27 cellular contexts compared by ENCODE assay signal in genomic region chr6:52510213-52510562, GRCh38.
DNase-seq lines count a peak whose midpoint lies in the region; ATAC-seq, FAIRE-seq and TF ChIP-seq lines count a peak whose summit lies in the region.
"Had no signal": no experiment of that assay in that cellular context is flagged by ENCODE, and none has a peak within 500 bp of the region (broad histone marks: within the 10 kb centered on the region; RNA-seq: fewer than 3 reads in every experiment).

No MANE protein-coding gene starts in this region.

- peak overlapping the region; percentile 80 for H3K9ac ChIP-seq in GM23248
- H3K9ac ChIP-seq in HUES64 (ENCODE audit: low read depth, low read length) = no peak overlapping the region
- no peak overlapping the region for H3K9ac ChIP-seq in H1 (replicated peaks in 1 of 4; ENCODE audit: extremely low read depth in 1 of 4, low read depth in 3 of 4, low read length in 3 of 4)

- in situ Hi-C loops in GM23248 (cut with MboI) = no loop called here

- H3K4me3 ChIP-seq in GM23248 (no peak overlapping the region), HUES64 (ENCODE audit: low read length) (no peak overlapping the region), H1 (ENCODE audit: extremely low read depth in 1 of 4, insufficient read depth in 2 of 4, low read depth in 3 of 4, low read length in 4 of 4) (no peak overlapping the region)
- H3K4me3 ChIP-seq: K562, left lung, transverse colon had no signal

- H2BK120ac ChIP-seq in H1 (replicated peaks; ENCODE audit: low read depth, low read length) = no peak overlapping the region

- H3K4me1 ChIP-seq in GM23248 (ENCODE audit: insufficient read depth) = peaks cover 87% of the 10 kb centered on the region
- H3K4me1 ChIP-seq in HUES64 (ENCODE audit: insufficient read depth, low read length) = peaks cover 26% of the 10 kb centered on the region
- H3K4me1 ChIP-seq in H1 (replicated peaks in 1 of 4; ENCODE audit: control insufficient read depth in 3 of 4, insufficient read depth in 4 of 4, low read length in 3 of 4) = peaks cover 0 to 14% (median 0%) of the 10 kb centered on the region in 4 experiments; a peak in 3 of 7 replicates

- no peaks in the 10 kb centered on the region for H3K23me2 ChIP-seq in H1 (ENCODE audit: low read depth, low read length)

- H3K9me3 ChIP-seq in GM23248 (ENCODE audit: low read depth) = no peaks in the 10 kb centered on the region
- H3K9me3 ChIP-seq in HUES64 (ENCODE audit: insufficient read depth, low read depth, low read length) = no peaks in the 10 kb centered on the region
- H3K9me3 ChIP-seq in H1 (ENCODE audit: insufficient read depth in 2 of 2, low read depth in 1 of 2, low read length in 1 of 2) = no peaks in the 10 kb centered on the region
- H3K9me3 ChIP-seq in CD4-positive, alpha-beta T cell (ENCODE audit: control insufficient read depth, low read length) = no peaks in the 10 kb centered on the region
- H3K9me3 ChIP-seq: left lung, transverse colon had no signal

- H3K79me2 ChIP-seq in GM23248 (ENCODE audit: insufficient read depth) = peaks cover 52% of the 10 kb centered on the region
- H3K79me2 ChIP-seq in H1 (ENCODE audit: control insufficient read depth in 1 of 2, insufficient read depth in 2 of 2, low read length in 2 of 2) = no peaks in the 10 kb centered on the region

- H4K20me1 ChIP-seq in GM23248 (ENCODE audit: insufficient read depth) = no peaks in the 10 kb centered on the region
- H4K20me1 ChIP-seq in H1 (replicated peaks in 1 of 2; ENCODE audit: control insufficient read depth in 1 of 2, insufficient read depth in 2 of 2, low read length in 2 of 2) = no peaks in the 10 kb centered on the region

- no peak overlapping the region for H4K5ac ChIP-seq in H1 (ENCODE audit: insufficient read length, low read depth, low read length)

- H4K8ac ChIP-seq in H1 (ENCODE audit: extremely low read depth, insufficient read depth, low read length) = no peak overlapping the region

- 0 out of 2 replicates have a peak overlapping the region, but pooled peaks have one; percentile 44 for H2BK5ac ChIP-seq in H1 (ENCODE audit: low read depth, low read length)

- no peaks in the 10 kb centered on the region for H3K27me3 Mint-ChIP-seq in activated T-helper 1 cell treated with anti-CD3 and anti-CD28 coated beads, Interleukin-12 subunit alpha, Interleukin-12 subunit beta, Interleukin-2, Interleukin-4 antibody, amounts not matched to agents 30 ng/mL and 10 ng/mL and 1 ng/mL, durations not matched to agents 14 hours and 24 hours and 36 hours (ENCODE audit: insufficient read depth)
- no peaks in the 10 kb centered on the region for H3K27me3 Mint-ChIP-seq in CD4-positive, alpha-beta T cell
- H3K27me3 Mint-ChIP-seq in activated T-helper 17 cell treated with anti-CD3 and anti-CD28 coated beads, Interleukin-2, amount 50 U/mL, for 72 hours = no peaks in the 10 kb centered on the region
- H3K27me3 Mint-ChIP-seq: activated CD4-positive, alpha-beta memory T cell treated with anti-CD3 and anti-CD28 coated beads for 36 hours; CD4-positive, alpha-beta memory T cell; stimulated activated naive CD8-positive, alpha-beta T cell treated with anti-CD3 and anti-CD28 coated beads, Interleukin-15, Interleukin-2, amounts not matched to agents 100 ng/mL and 50 ng/mL, for 24 hours had no signal

- no peak overlapping the region for H4K91ac ChIP-seq in H1 (replicated peaks; ENCODE audit: insufficient read length, low read length)

- H3K27ac Mint-ChIP-seq in stimulated activated effector memory CD8-positive, alpha-beta T cell treated with anti-CD3 and anti-CD28 coated beads, Interleukin-12 subunit alpha, Interleukin-12 subunit beta, amount 100 ng/mL, for 72 hours = peak overlapping the region; percentile 56
- H3K27ac Mint-ChIP-seq in activated T-helper 1 cell treated with anti-CD3 and anti-CD28 coated beads, Interleukin-12 subunit alpha, Interleukin-12 subunit beta, Interleukin-2, Interleukin-4 antibody, amounts not matched to agents 30 ng/mL and 10 ng/mL and 1 ng/mL, durations not matched to agents 14 hours and 24 hours and 36 hours = no peak overlapping the region
- no peak overlapping the region for H3K27ac Mint-ChIP-seq in CD4-positive, alpha-beta T cell
- no peak overlapping the region for H3K27ac Mint-ChIP-seq in activated T-helper 17 cell treated with anti-CD3 and anti-CD28 coated beads, Interleukin-2, amount 50 U/mL, for 72 hours
- H3K27ac Mint-ChIP-seq: activated CD4-positive, alpha-beta memory T cell treated with anti-CD3 and anti-CD28 coated beads for 36 hours; mesothelial cell of epicardium; natural killer cell; stimulated activated naive CD8-positive, alpha-beta T cell treated with anti-CD3 and anti-CD28 coated beads, Interleukin-15, Interleukin-2, amounts not matched to agents 100 ng/mL and 50 ng/mL, for 24 hours had no signal

- H3K27ac ChIP-seq in GM23248 (peak overlapping the region; percentile 98), HUES64 (ENCODE audit: low read depth, low read length) (peak overlapping the region; percentile 16; the same call in 1 of the 2 replicates), H1 (ENCODE audit: low read depth, low read length) (no peak overlapping the region)
- H3K27ac ChIP-seq in CD4-positive, alpha-beta T cell (ENCODE audit: low read depth, low read length) = no peak overlapping the region
- H3K27ac ChIP-seq: left lung had no signal

- no peak for FAIRE-seq in H1 (lab: Jason Lieb, UNC)
- FAIRE-seq: K562 had no signal

- H3K4me1 Mint-ChIP-seq in stimulated activated effector memory CD8-positive, alpha-beta T cell treated with anti-CD3 and anti-CD28 coated beads, Interleukin-12 subunit alpha, Interleukin-12 subunit beta, amount 100 ng/mL, for 72 hours = no peaks in the 10 kb centered on the region
- H3K4me1 Mint-ChIP-seq in activated T-helper 1 cell treated with anti-CD3 and anti-CD28 coated beads, Interleukin-12 subunit alpha, Interleukin-12 subunit beta, Interleukin-2, Interleukin-4 antibody, amounts not matched to agents 30 ng/mL and 10 ng/mL and 1 ng/mL, durations not matched to agents 14 hours and 24 hours and 36 hours (ENCODE audit: low read depth) = peaks cover 10% of the 10 kb centered on the region
- H3K4me1 Mint-ChIP-seq in CD4-positive, alpha-beta T cell (ENCODE audit: low read depth) = no peaks in the 10 kb centered on the region
- no peaks in the 10 kb centered on the region for H3K4me1 Mint-ChIP-seq in activated T-helper 17 cell treated with anti-CD3 and anti-CD28 coated beads, Interleukin-2, amount 50 U/mL, for 72 hours

- no peak overlapping the region for H3K4ac ChIP-seq in H1 (replicated peaks; ENCODE audit: insufficient read length, low read depth, low read length)

- no peak for TF ChIP-seq RAD21 in H1 (IDR thresholded peaks at IDR 0.05 in 1 of 2, conservative IDR thresholded peaks at IDR 0.05 in 1 of 2; ENCODE audit: low read depth in 2 of 2, low read length in 2 of 2)

- H3K9me2 ChIP-seq in GM23248 (ENCODE audit: insufficient read depth) = no peaks in the 10 kb centered on the region

- no peak for TF ChIP-seq EP300 in H1 (IDR thresholded peaks at IDR 0.05; ENCODE audit: borderline replicate concordance in 1 of 2, low read depth in 2 of 2, low read length in 2 of 2)

- TF ChIP-seq CTCF in H1 (IDR thresholded peaks at IDR 0.05; ENCODE audit: control extremely low read depth in 1 of 3, insufficient read depth in 1 of 3, low read depth in 1 of 3, low read length in 3 of 3) = no peak
- no peak for TF ChIP-seq CTCF in CD4-positive, alpha-beta T cell (IDR thresholded peaks at IDR 0.05)

- intact Hi-C loops in activated T-helper 1 cell treated with anti-CD3 and anti-CD28 coated beads, Interleukin-12 subunit alpha, Interleukin-12 subunit beta, Interleukin-2, Interleukin-4 antibody, amounts not matched to agents 30 ng/mL and 10 ng/mL and 1 ng/mL, durations not matched to agents 14 hours and 24 hours and 36 hours (cut with micrococcal nuclease) = no loop called here
- intact Hi-C loops in CD4-positive, alpha-beta T cell (cut with DNase I, micrococcal nuclease) = no loop called here

- no peak for ATAC-seq in stimulated activated effector memory CD8-positive, alpha-beta T cell treated with anti-CD3 and anti-CD28 coated beads, Interleukin-12 subunit alpha, Interleukin-12 subunit beta, amount 100 ng/mL, for 72 hours
- no peak for ATAC-seq in CD4-positive, alpha-beta T cell (ENCODE audit: poor library complexity)
- no peak for ATAC-seq in GM21360 (IDR thresholded peaks at IDR 0.05; ENCODE audit: unreplicated experiment)
- ATAC-seq in activated T-helper 17 cell treated with anti-CD3 and anti-CD28 coated beads, Interleukin-2, amount 50 U/mL, for 72 hours (replicated peaks) = no peak
- ATAC-seq: K562, left lung, natural killer cell, Right ventricle myocardium inferior had no signal

- CTCF ChIA-PET in H1 (lab: Charles Lee; ENCODE audit: partially characterized antibody) = interaction anchor here (0.5 to 2.5 kb wide), 5 partner anchors 42 to 102 kb away, joined by 3 to 7 read pairs (median 3); no protein-coding TSS in a partner anchor
- CTCF ChIA-PET in CD4-positive, alpha-beta T cell (lab: Charles Lee) = no interaction called here

- H2AK5ac ChIP-seq in H1 (ENCODE audit: low read depth, low read length) = no peak overlapping the region

- H3K9me3 Mint-ChIP-seq in stimulated activated effector memory CD8-positive, alpha-beta T cell treated with anti-CD3 and anti-CD28 coated beads, Interleukin-12 subunit alpha, Interleukin-12 subunit beta, amount 100 ng/mL, for 72 hours = no peaks in the 10 kb centered on the region
- no peaks in the 10 kb centered on the region for H3K9me3 Mint-ChIP-seq in activated T-helper 1 cell treated with anti-CD3 and anti-CD28 coated beads, Interleukin-12 subunit alpha, Interleukin-12 subunit beta, Interleukin-2, Interleukin-4 antibody, amounts not matched to agents 30 ng/mL and 10 ng/mL and 1 ng/mL, durations not matched to agents 14 hours and 24 hours and 36 hours
- H3K9me3 Mint-ChIP-seq in CD4-positive, alpha-beta T cell = no peaks in the 10 kb centered on the region
- H3K9me3 Mint-ChIP-seq in activated T-helper 17 cell treated with anti-CD3 and anti-CD28 coated beads, Interleukin-2, amount 50 U/mL, for 72 hours = no peaks in the 10 kb centered on the region
- H3K9me3 Mint-ChIP-seq: activated CD4-positive, alpha-beta memory T cell treated with anti-CD3 and anti-CD28 coated beads for 36 hours; CD4-positive, alpha-beta memory T cell; mesothelial cell of epicardium; natural killer cell; stimulated activated naive CD8-positive, alpha-beta T cell treated with anti-CD3 and anti-CD28 coated beads, Interleukin-15, Interleukin-2, amounts not matched to agents 100 ng/mL and 50 ng/mL, for 24 hours had no signal

- H3K27me3 ChIP-seq in GM23248 (replicated peaks; ENCODE audit: insufficient read depth) (no peaks in the 10 kb centered on the region), HUES64 (ENCODE audit: insufficient read depth, low read length) (no peaks in the 10 kb centered on the region), H1 (replicated peaks in 1 of 4; ENCODE audit: control insufficient read depth in 3 of 4, extremely low read depth in 1 of 4, insufficient read depth in 3 of 4, low read length in 3 of 4) (no peaks in the 10 kb centered on the region)
- no peaks in the 10 kb centered on the region for H3K27me3 ChIP-seq in CD4-positive, alpha-beta T cell (ENCODE audit: control insufficient read depth, insufficient read depth, low read length)
- H3K27me3 ChIP-seq: left lung, transverse colon had no signal

- H3K14ac ChIP-seq in H1 (ENCODE audit: insufficient read length) = no peak overlapping the region

- peaks cover 21% of the 10 kb centered on the region for H3K36me3 Mint-ChIP-seq in stimulated activated effector memory CD8-positive, alpha-beta T cell treated with anti-CD3 and anti-CD28 coated beads, Interleukin-12 subunit alpha, Interleukin-12 subunit beta, amount 100 ng/mL, for 72 hours
- peaks cover 14% of the 10 kb centered on the region for H3K36me3 Mint-ChIP-seq in activated T-helper 1 cell treated with anti-CD3 and anti-CD28 coated beads, Interleukin-12 subunit alpha, Interleukin-12 subunit beta, Interleukin-2, Interleukin-4 antibody, amounts not matched to agents 30 ng/mL and 10 ng/mL and 1 ng/mL, durations not matched to agents 14 hours and 24 hours and 36 hours (ENCODE audit: low read depth)
- H3K36me3 Mint-ChIP-seq in CD4-positive, alpha-beta T cell (ENCODE audit: low read depth) = peaks cover 95% of the 10 kb centered on the region
- peaks cover 50% of the 10 kb centered on the region for H3K36me3 Mint-ChIP-seq in activated T-helper 17 cell treated with anti-CD3 and anti-CD28 coated beads, Interleukin-2, amount 50 U/mL, for 72 hours (ENCODE audit: low read depth)

- no peak overlapping the region for H3K4me3 Mint-ChIP-seq in stimulated activated effector memory CD8-positive, alpha-beta T cell treated with anti-CD3 and anti-CD28 coated beads, Interleukin-12 subunit alpha, Interleukin-12 subunit beta, amount 100 ng/mL, for 72 hours
- no peak overlapping the region for H3K4me3 Mint-ChIP-seq in activated T-helper 1 cell treated with anti-CD3 and anti-CD28 coated beads, Interleukin-12 subunit alpha, Interleukin-12 subunit beta, Interleukin-2, Interleukin-4 antibody, amounts not matched to agents 30 ng/mL and 10 ng/mL and 1 ng/mL, durations not matched to agents 14 hours and 24 hours and 36 hours
- H3K4me3 Mint-ChIP-seq in CD4-positive, alpha-beta T cell = no peak overlapping the region
- no peak overlapping the region for H3K4me3 Mint-ChIP-seq in activated T-helper 17 cell treated with anti-CD3 and anti-CD28 coated beads, Interleukin-2, amount 50 U/mL, for 72 hours
- H3K4me3 Mint-ChIP-seq: activated CD4-positive, alpha-beta memory T cell treated with anti-CD3 and anti-CD28 coated beads for 36 hours; CD4-positive, alpha-beta memory T cell; mesothelial cell of epicardium; natural killer cell; stimulated activated naive CD8-positive, alpha-beta T cell treated with anti-CD3 and anti-CD28 coated beads, Interleukin-15, Interleukin-2, amounts not matched to agents 100 ng/mL and 50 ng/mL, for 24 hours had no signal

- H2BK15ac ChIP-seq in H1 (ENCODE audit: low read length) = no peak overlapping the region

- H3K23ac ChIP-seq in H1 (ENCODE audit: insufficient read length) = no peak overlapping the region

- POLR2A ChIA-PET in H1 (lab: Charles Lee; ENCODE audit: partially characterized antibody) = no interaction called here
- POLR2A ChIA-PET in CD4-positive, alpha-beta T cell (lab: Charles Lee) = no interaction called here

- peaks cover 98% of the 10 kb centered on the region for H3F3A ChIP-seq in GM23248 (ENCODE audit: insufficient read depth)

- no peak overlapping the region for H3K56ac ChIP-seq in H1 (replicated peaks; ENCODE audit: insufficient read length, low read depth, low read length)

- no peak for TF ChIP-seq POLR2A in H1 (IDR thresholded peaks at IDR 0.05; ENCODE audit: control extremely low read depth in 1 of 2, low read depth in 2 of 2, low read length in 2 of 2)

- peak overlapping the region; percentile 47 for H3K4me2 ChIP-seq in GM23248 (ENCODE audit: unreplicated experiment)
- H3K4me2 ChIP-seq in H1 (ENCODE audit: insufficient read depth in 1 of 2, low read depth in 2 of 2, low read length in 2 of 2) = peak overlapping the region in 1 of 2 experiments; percentile 1; a peak in 1 of 4 replicates

- H2AFZ ChIP-seq in GM23248 (no peak overlapping the region), H1 (ENCODE audit: low read length) (no peak overlapping the region)

- H2BK20ac ChIP-seq in H1 (ENCODE audit: low read length) = no peak overlapping the region

- no peaks in the 10 kb centered on the region for H3K79me1 ChIP-seq in H1 (ENCODE audit: low read depth, low read length)

- H3K36me3 ChIP-seq in GM23248 (ENCODE audit: low read depth) (peaks cover 63% of the 10 kb centered on the region), HUES64 (ENCODE audit: insufficient read depth, low read length) (peaks cover 60% of the 10 kb centered on the region), H1 (ENCODE audit: control insufficient read depth in 2 of 4, insufficient read depth in 4 of 4, low read length in 3 of 4) (peaks cover 0 to 25% (median 8%) of the 10 kb centered on the region in 4 experiments; a peak in 5 of 8 replicates)

- no peak overlapping the region for H3K18ac ChIP-seq in H1 (ENCODE audit: extremely low read depth, low read length)

- no peak overlapping the region for H2BK12ac ChIP-seq in H1 (ENCODE audit: low read depth, low read length)

- DNase-seq in GM23248 (no peak), H1 (ENCODE audit: low read depth in 1 of 2, low spot score in 2 of 2) (no peak)
- DNase-seq in stimulated activated effector memory CD8-positive, alpha-beta T cell treated with anti-CD3 and anti-CD28 coated beads, Interleukin-12 subunit alpha, Interleukin-12 subunit beta, amount 100 ng/mL, for 72 hours (ENCODE audit: low spot score in 2 of 2) = no peak
- no peak for DNase-seq in activated T-helper 1 cell treated with anti-CD3 and anti-CD28 coated beads, Interleukin-12 subunit alpha, Interleukin-12 subunit beta, Interleukin-2, Interleukin-4 antibody, amounts not matched to agents 30 ng/mL and 10 ng/mL and 1 ng/mL, durations not matched to agents 14 hours and 24 hours and 36 hours (ENCODE audit: low spot score)
- DNase-seq in CD4-positive, alpha-beta T cell = no peak
- DNase-seq: activated CD4-positive, alpha-beta memory T cell treated with anti-CD3 and anti-CD28 coated beads for 36 hours; activated CD8-positive, alpha-beta memory T cell treated with anti-CD3 and anti-CD28 coated beads, Interleukin-2, amount 50 U/mL, for 48 hours; activated gamma-delta T cell; CD4-positive, alpha-beta memory T cell; DMS 273 treated with DMSO at 0.1 percent for 48 hours; effector CD8-positive, alpha-beta T cell; hippocampal formation; left lung; natural killer cell; NCI-H1417; NCI-H2081 treated with DMSO at 0.1 percent for 48 hours; NCI-H446; retina; stimulated activated CD4-positive, alpha-beta T cell treated with anti-CD3 and anti-CD28 coated beads, Interleukin-4, amount 100 ng/mL, for 24 hours; transverse colon had no signal

Comparison
In these comparisons a context has a peak if more than half of its experiments do, and no peak if none do; other contexts are left out.
1. H3K27ac ChIP-seq: peak in GM23248 (single experiment) and HUES64 (single experiment); none in H1 (single experiment) and CD4-positive, alpha-beta T cell (single experiment).